In genomic region chr7:67863911-67864310, GRCh38 we compare ENCODE assay signal across 18 cellular contexts.
DNase-seq lines count a peak whose midpoint lies in the region; ATAC-seq lines count a peak whose summit lies in the region.
"Had no signal": no experiment of that assay in that cellular context is flagged by ENCODE, and none has a peak within 500 bp of the region (broad histone marks: within the 10 kb centered on the region; RNA-seq: fewer than 3 reads in every experiment).

No MANE protein-coding gene starts in this region.

- peak; percentile 50 for DNase-seq in A172 (ENCODE audit: low spot score)
- peak; percentile 61 for DNase-seq in M059J (ENCODE audit: low read depth)
- peak in 33 of 61 donors; percentile 2 to 83 (median 19) for DNase-seq in caudate nucleus (lab: John Stamatoyannopoulos, UW)
- peak; percentile 71 for DNase-seq in putamen (ENCODE audit: low spot score)
- DNase-seq in NCI-H146 (lab: John Stamatoyannopoulos, UW) = no peak
- no peak for DNase-seq in NCI-H187 treated with DMSO at 0.1 percent for 48 hours (lab: John Stamatoyannopoulos, UW)
- DNase-seq: 8988T; Caco-2; CD4-positive, CD25-positive, alpha-beta regulatory T cell; CD8-positive, alpha-beta T cell; DMS153; DND-41; GM23248; H9 had no signal

- H3K27ac ChIP-seq in caudate nucleus (ENCODE audit: low read depth, low read length) = no peak overlapping the region
- H3K27ac ChIP-seq: BLaER1, C4-2B, GM23248 had no signal

- no peak for ATAC-seq in GM21825 (IDR thresholded peaks at IDR 0.05; ENCODE audit: unreplicated experiment)
- ATAC-seq: CD8-positive, alpha-beta T cell; HCT116 had no signal

Comparison
In these comparisons a context has a peak if more than half of its experiments do, and no peak if none do; other contexts are left out.
1. DNase-seq: peak in A172 (single experiment), M059J (single experiment), caudate nucleus (33 of 61) and putamen (single experiment); none in NCI-H146 (single experiment) and NCI-H187 treated with DMSO at 0.1 percent for 48 hours (single experiment).